ENCODE assay signal across 25 cellular contexts in genomic region chr16:79294568-79294967, GRCh38.
A peak's percentile ranks its signal among the peaks of the same experiment; 100 is the strongest.
DNase-seq lines count a peak whose midpoint lies in the region; ATAC-seq and TF ChIP-seq lines count a peak whose summit lies in the region.
"Had no signal": no experiment of that assay in that cellular context is flagged by ENCODE, and none has a peak within 500 bp of the region (broad histone marks: within the 10 kb centered on the region; RNA-seq: fewer than 3 reads in every experiment).

No MANE protein-coding gene starts in this region.

- H3K9me3 Mint-ChIP-seq in GM23338 (no peaks in the 10 kb centered on the region), glutamatergic neuron (ENCODE audit: unreplicated experiment) (no peaks in the 10 kb centered on the region), chondrocyte (ENCODE audit: low read depth) (no peaks in the 10 kb centered on the region)
- H3K9me3 Mint-ChIP-seq: CD8-positive, alpha-beta T cell had no signal

- H3K36me3 ChIP-seq in GM23338 (ENCODE audit: insufficient read depth) (no peaks in the 10 kb centered on the region), parathyroid adenoma (ENCODE audit: control insufficient read depth, insufficient read depth, low read length) (no peaks in the 10 kb centered on the region)
- H3K36me3 ChIP-seq: HAP-1 had no signal

- H3K27me3 ChIP-seq in GM23338 (ENCODE audit: insufficient read depth): no peaks in the 10 kb centered on the region
- no peaks in the 10 kb centered on the region for H3K27me3 ChIP-seq in parathyroid adenoma (ENCODE audit: control insufficient read depth, insufficient read depth, low read length)

- H3K4me3 ChIP-seq in GM23338 (no peak overlapping the region), parathyroid adenoma (ENCODE audit: low read depth, low read length) (peak overlapping the region; percentile 46)
- H3K4me3 ChIP-seq: GM23248, HAP-1 had no signal

- H3K4me2 ChIP-seq in GM23338 (no peak overlapping the region), parathyroid adenoma (ENCODE audit: low read length) (peak overlapping the region; percentile 69)

- TF ChIP-seq CTCF in GM23338 (conservative IDR thresholded peaks at IDR 0.05; ENCODE audit: low read depth in 2 of 2) (no peak), parathyroid adenoma (IDR thresholded peaks at IDR 0.05) (no peak), glutamatergic neuron (IDR thresholded peaks at IDR 0.05; ENCODE audit: partially characterized antibody, unreplicated experiment) (no peak), chondrocyte (IDR thresholded peaks at IDR 0.05) (no peak)

- H3K27ac ChIP-seq in GM23338 (ENCODE audit: low read depth): no peak overlapping the region
- peak overlapping the region; percentile 86 for H3K27ac ChIP-seq in parathyroid adenoma
- H3K27ac ChIP-seq: GM23248, RWPE1 had no signal

- H4K20me1 ChIP-seq in GM23338 (replicated peaks; ENCODE audit: insufficient read depth): no peaks in the 10 kb centered on the region

- no peak overlapping the region for H3K9ac ChIP-seq in parathyroid adenoma
- H3K9ac ChIP-seq: GM23248 had no signal

- H3K27me3 Mint-ChIP-seq in GM23338 (ENCODE audit: insufficient read depth, low read depth, poor library complexity) (peaks cover 18% of the 10 kb centered on the region), glutamatergic neuron (ENCODE audit: unreplicated experiment) (no peaks in the 10 kb centered on the region), chondrocyte (ENCODE audit: low read depth) (peaks cover 6% of the 10 kb centered on the region)

- H3K4me1 Mint-ChIP-seq in GM23338 (peaks cover 36% of the 10 kb centered on the region), glutamatergic neuron (ENCODE audit: low read depth, unreplicated experiment) (peaks cover 16% of the 10 kb centered on the region), chondrocyte (ENCODE audit: low read depth) (no peaks in the 10 kb centered on the region)

- peaks cover 12% of the 10 kb centered on the region; the same call in 1 of the 2 replicates for H3F3A ChIP-seq in GM23338 (replicated peaks; ENCODE audit: low read depth)

- no peak for DNase-seq in GM23338 (ENCODE audit: low spot score)
- DNase-seq in MV-4-11 (lab: John Stamatoyannopoulos, UW): peak; percentile 32
- peak; percentile 45 for DNase-seq in left kidney (ENCODE audit: low read depth, low spot score)
- DNase-seq in glutamatergic neuron: no peak
- DNase-seq in chondrocyte (ENCODE audit: low spot score): no peak
- DNase-seq in NOMO-1 (lab: John Stamatoyannopoulos, UW; ENCODE audit: unreplicated experiment in 2 of 2): no peak
- DNase-seq: C1 segment of cervical spinal cord; CD8-positive, alpha-beta T cell; DMS153; GM23248; HFFc6; Karpas-422; NCI-H1092 treated with DMSO at 0.1 percent for 48 hours; NCI-H1436; NCI-H187 treated with DMSO at 0.1 percent for 48 hours; NCI-H2171; NCI-H226; NCI-H510A; NCI-H69; SHP77; T-helper 1 cell had no signal

- no peaks in the 10 kb centered on the region for H3K9me3 ChIP-seq in parathyroid adenoma (ENCODE audit: control insufficient read depth, low read length)
- H3K9me3 ChIP-seq: HAP-1 had no signal

- no peak overlapping the region for H3K4me3 Mint-ChIP-seq in GM23338
- H3K4me3 Mint-ChIP-seq in glutamatergic neuron (ENCODE audit: unreplicated experiment): no peak overlapping the region
- no peak overlapping the region for H3K4me3 Mint-ChIP-seq in chondrocyte (ENCODE audit: unreplicated experiment)
- H3K4me3 Mint-ChIP-seq: CD8-positive, alpha-beta T cell; HFFc6 had no signal

- H3K4me1 ChIP-seq in GM23338 (ENCODE audit: insufficient read depth) (peaks cover 18% of the 10 kb centered on the region), parathyroid adenoma (peaks cover 63% of the 10 kb centered on the region)
- H3K4me1 ChIP-seq: HAP-1 had no signal

- H3K79me2 ChIP-seq in GM23338 (replicated peaks; ENCODE audit: insufficient read depth) (no peaks in the 10 kb centered on the region), parathyroid adenoma (no peaks in the 10 kb centered on the region)

- peaks cover 10% of the 10 kb centered on the region; the same call in 1 of the 2 replicates for H3K9me2 ChIP-seq in GM23338 (ENCODE audit: insufficient read depth)

- H3K27ac Mint-ChIP-seq in GM23338 (no peak overlapping the region), glutamatergic neuron (ENCODE audit: unreplicated experiment) (no peak overlapping the region), chondrocyte (ENCODE audit: unreplicated experiment) (no peak overlapping the region)
- H3K27ac Mint-ChIP-seq: CD8-positive, alpha-beta T cell; HFFc6 had no signal

- H2AFZ ChIP-seq in GM23338 (peak overlapping the region; percentile 23; the same call in 1 of the 2 replicates), parathyroid adenoma (no peak overlapping the region)
- H2AFZ ChIP-seq: GM23248 had no signal

- no peak for ATAC-seq in GM23338
- ATAC-seq: CD8-positive, alpha-beta T cell; Panc1 had no signal

- H3K36me3 Mint-ChIP-seq in GM23338 (ENCODE audit: low read depth) (no peaks in the 10 kb centered on the region), glutamatergic neuron (ENCODE audit: unreplicated experiment) (no peaks in the 10 kb centered on the region), chondrocyte (ENCODE audit: low read depth) (no peaks in the 10 kb centered on the region)
- H3K36me3 Mint-ChIP-seq: CD8-positive, alpha-beta T cell had no signal

TF ChIP-seq in GM23338, 12 proteins besides CTCF, POLR2A, EP300 and RAD21 (continues in another document):
- no peak for TF ChIP-seq EZH2phosphoT487 (IDR thresholded peaks at IDR 0.05; ENCODE audit: unreplicated experiment)
- TF ChIP-seq EZH2 (IDR thresholded peaks at IDR 0.05; ENCODE audit: low read depth, unreplicated experiment): no peak
- TF ChIP-seq ZNF331 (CRISPR knock-in tag; IDR thresholded peaks at IDR 0.05; ENCODE audit: low read depth): no peak
- TF ChIP-seq CREB1 (CRISPR knock-in tag; IDR thresholded peaks at IDR 0.05; ENCODE audit: low read depth): no peak
- no peak for TF ChIP-seq REST (IDR thresholded peaks at IDR 0.05; ENCODE audit: unreplicated experiment)
- TF ChIP-seq ZNF114 (CRISPR knock-in tag; IDR thresholded peaks at IDR 0.05): no peak
- TF ChIP-seq ETS1 (IDR thresholded peaks at IDR 0.05): no peak

Comparison
In these comparisons a context has a peak if more than half of its experiments do, and no peak if none do; other contexts are left out.
1. DNase-seq: peak in MV-4-11 (single experiment) and left kidney (single experiment); none in GM23338 (single experiment), glutamatergic neuron (single experiment), chondrocyte (single experiment) and NOMO-1 (0 of 2).